In genomic region chr7:711967-712600, GRCh38 we compare ENCODE assay signal across 8 cellular contexts. TPM values are rescaled to one million over a fixed set of nuclear protein-coding genes. Genes with fewer than 3 reads are reported as not detected.
DNase-seq lines count a peak whose midpoint lies in the region; ATAC-seq, FAIRE-seq and TF ChIP-seq lines count a peak whose summit lies in the region.

No MANE protein-coding gene starts in this region.

- peaks cover 18 to 19% of the 10 kb centered on the region in 2 donors for H3K27me3 Mint-ChIP-seq in natural killer cell (ENCODE audit: low read depth in 2 of 2)
- H3K27me3 Mint-ChIP-seq in natural killer cell treated with Interleukin-12 subunit alpha and Interleukin-12 subunit beta and Interleukin-15 and Interleukin-18, amount 100 ng/mL, for 72 hours = peaks cover 9 to 17% of the 10 kb centered on the region in 2 donors
- H3K27me3 Mint-ChIP-seq in mesothelial cell of epicardium (ENCODE audit: low read depth) = no peaks in the 10 kb centered on the region
- H3K27me3 Mint-ChIP-seq in activated T-helper 1 cell treated with anti-CD3 and anti-CD28 coated beads, Interleukin-12 subunit alpha, Interleukin-12 subunit beta, Interleukin-2, Interleukin-4 antibody, amounts not matched to agents 30 ng/mL and 10 ng/mL and 1 ng/mL, durations not matched to agents 14 hours and 24 hours and 36 hours (ENCODE audit: insufficient read depth) = peaks cover 4% of the 10 kb centered on the region

- H3K9me3 Mint-ChIP-seq in natural killer cell = no peaks in the 10 kb centered on the region
- no peaks in the 10 kb centered on the region for H3K9me3 Mint-ChIP-seq in natural killer cell treated with Interleukin-12 subunit alpha and Interleukin-12 subunit beta and Interleukin-15 and Interleukin-18, amount 100 ng/mL, for 72 hours
- H3K9me3 Mint-ChIP-seq in mesothelial cell of epicardium = no peaks in the 10 kb centered on the region
- H3K9me3 Mint-ChIP-seq in activated T-helper 1 cell treated with anti-CD3 and anti-CD28 coated beads, Interleukin-12 subunit alpha, Interleukin-12 subunit beta, Interleukin-2, Interleukin-4 antibody, amounts not matched to agents 30 ng/mL and 10 ng/mL and 1 ng/mL, durations not matched to agents 14 hours and 24 hours and 36 hours = no peaks in the 10 kb centered on the region

- WGBS in urinary bladder = 2% methylated on average over 80 of the region's 80 CpGs

- H3K4me1 Mint-ChIP-seq in natural killer cell (peaks cover 0 to 5% of the 10 kb centered on the region in 2 donors), mesothelial cell of epicardium (peaks cover 17% of the 10 kb centered on the region)
- H3K4me1 Mint-ChIP-seq in natural killer cell treated with Interleukin-12 subunit alpha and Interleukin-12 subunit beta and Interleukin-15 and Interleukin-18, amount 100 ng/mL, for 72 hours (ENCODE audit: low read depth in 2 of 2) = peaks cover 7 to 11% of the 10 kb centered on the region in 2 donors
- H3K4me1 Mint-ChIP-seq in activated T-helper 1 cell treated with anti-CD3 and anti-CD28 coated beads, Interleukin-12 subunit alpha, Interleukin-12 subunit beta, Interleukin-2, Interleukin-4 antibody, amounts not matched to agents 30 ng/mL and 10 ng/mL and 1 ng/mL, durations not matched to agents 14 hours and 24 hours and 36 hours (ENCODE audit: low read depth) = peaks cover 8% of the 10 kb centered on the region

- H3K36me3 ChIP-seq in colonic mucosa (no peaks in the 10 kb centered on the region), urinary bladder (ENCODE audit: insufficient read depth) (no peaks in the 10 kb centered on the region)

- H3K27ac Mint-ChIP-seq in natural killer cell = no peak overlapping the region
- no peak overlapping the region for H3K27ac Mint-ChIP-seq in natural killer cell treated with Interleukin-12 subunit alpha and Interleukin-12 subunit beta and Interleukin-15 and Interleukin-18, amount 100 ng/mL, for 72 hours
- H3K27ac Mint-ChIP-seq in mesothelial cell of epicardium = no peak overlapping the region
- no peak overlapping the region for H3K27ac Mint-ChIP-seq in activated T-helper 1 cell treated with anti-CD3 and anti-CD28 coated beads, Interleukin-12 subunit alpha, Interleukin-12 subunit beta, Interleukin-2, Interleukin-4 antibody, amounts not matched to agents 30 ng/mL and 10 ng/mL and 1 ng/mL, durations not matched to agents 14 hours and 24 hours and 36 hours

- peak overlapping the region in 1 of 2 donors; percentile 24 for H3K9ac ChIP-seq in colonic mucosa (ENCODE audit: low read depth in 2 of 2, low read length in 2 of 2)

- TF ChIP-seq CTCF in natural killer cell (IDR thresholded peaks at IDR 0.05) (no peak), colonic mucosa (IDR thresholded peaks at IDR 0.05) (no peak), mesothelial cell of epicardium (IDR thresholded peaks at IDR 0.05; ENCODE audit: unreplicated experiment) (no peak)

- H3K4me1 ChIP-seq in colonic mucosa = peaks cover 1% of the 10 kb centered on the region
- no peaks in the 10 kb centered on the region for H3K4me1 ChIP-seq in urinary bladder (ENCODE audit: insufficient read depth)

- no peak overlapping the region for H3K27ac ChIP-seq in colonic mucosa
- H3K27ac ChIP-seq in urinary bladder (ENCODE audit: low read depth) = no peak overlapping the region

- intact Hi-C loops in natural killer cell (cut with micrococcal nuclease) = no loop called here
- intact Hi-C loops in colonic mucosa (cut with DNase I) = no loop called here
- intact Hi-C loops in activated T-helper 1 cell treated with anti-CD3 and anti-CD28 coated beads, Interleukin-12 subunit alpha, Interleukin-12 subunit beta, Interleukin-2, Interleukin-4 antibody, amounts not matched to agents 30 ng/mL and 10 ng/mL and 1 ng/mL, durations not matched to agents 14 hours and 24 hours and 36 hours (cut with micrococcal nuclease) = no loop called here

- H3K4me3 Mint-ChIP-seq in natural killer cell (peak overlapping the region; percentile 28), mesothelial cell of epicardium (peak overlapping the region; percentile 68)
- no peak overlapping the region for H3K4me3 Mint-ChIP-seq in natural killer cell treated with Interleukin-12 subunit alpha and Interleukin-12 subunit beta and Interleukin-15 and Interleukin-18, amount 100 ng/mL, for 72 hours
- H3K4me3 Mint-ChIP-seq in activated T-helper 1 cell treated with anti-CD3 and anti-CD28 coated beads, Interleukin-12 subunit alpha, Interleukin-12 subunit beta, Interleukin-2, Interleukin-4 antibody, amounts not matched to agents 30 ng/mL and 10 ng/mL and 1 ng/mL, durations not matched to agents 14 hours and 24 hours and 36 hours = no peak overlapping the region

- H3K36me3 Mint-ChIP-seq in natural killer cell (no peaks in the 10 kb centered on the region), mesothelial cell of epicardium (peaks cover 17% of the 10 kb centered on the region)
- H3K36me3 Mint-ChIP-seq in natural killer cell treated with Interleukin-12 subunit alpha and Interleukin-12 subunit beta and Interleukin-15 and Interleukin-18, amount 100 ng/mL, for 72 hours = peaks cover 5% of the 10 kb centered on the region
- peaks cover 12% of the 10 kb centered on the region for H3K36me3 Mint-ChIP-seq in activated T-helper 1 cell treated with anti-CD3 and anti-CD28 coated beads, Interleukin-12 subunit alpha, Interleukin-12 subunit beta, Interleukin-2, Interleukin-4 antibody, amounts not matched to agents 30 ng/mL and 10 ng/mL and 1 ng/mL, durations not matched to agents 14 hours and 24 hours and 36 hours (ENCODE audit: low read depth)

- H3K9me3 ChIP-seq in colonic mucosa = no peaks in the 10 kb centered on the region

- no peaks in the 10 kb centered on the region for H3K27me3 ChIP-seq in colonic mucosa

- H3K4me3 ChIP-seq in colonic mucosa (peak overlapping the region; percentile 17), urinary bladder (ENCODE audit: low read depth, low read length) (peak overlapping the region; percentile 55)

- no peak for FAIRE-seq in HTR-8/SVneo (lab: Jason Lieb, UNC)

- peak in 2 of 3 donors; percentile 57 to 59 for ATAC-seq in natural killer cell
- no peak for ATAC-seq in natural killer cell treated with Interleukin-12 subunit alpha and Interleukin-12 subunit beta and Interleukin-15 and Interleukin-18, amount 100 ng/mL, for 72 hours
- no peak for ATAC-seq in HG03097 (IDR thresholded peaks at IDR 0.05; ENCODE audit: low FRiP score, unreplicated experiment)

- DNase-seq in natural killer cell (no peak), colonic mucosa (no peak), mesothelial cell of epicardium (ENCODE audit: low spot score in 2 of 2, unreplicated experiment in 2 of 2) (peak in 1 of 2 experiments; percentile 38), HTR-8/SVneo (ENCODE audit: insufficient read length, low spot score) (no peak)
- no peak for DNase-seq in natural killer cell treated with Interleukin-12 subunit alpha and Interleukin-12 subunit beta and Interleukin-15 and Interleukin-18, amount 100 ng/mL, for 72 hours (ENCODE audit: low spot score)
- no peak for DNase-seq in activated T-helper 1 cell treated with anti-CD3 and anti-CD28 coated beads, Interleukin-12 subunit alpha, Interleukin-12 subunit beta, Interleukin-2, Interleukin-4 antibody, amounts not matched to agents 30 ng/mL and 10 ng/mL and 1 ng/mL, durations not matched to agents 14 hours and 24 hours and 36 hours (ENCODE audit: low spot score)

RNA-seq across cellular contexts. Expression of gene DNAAF5, which starts 14.4 kb away (rescaled TPM):
- total RNA-seq in natural killer cell (10 to 100 TPM in 2 of 3 donors, 1 to 10 TPM in 1; 6.7 to 10.3 (median 10.3) TPM), colonic mucosa (10 to 100 TPM; 31.0 to 54.9 TPM), mesothelial cell of epicardium (33.9 to 39.0 TPM (median 36.9 TPM) in 3 replicates), urinary bladder (10.6 TPM)
- total RNA-seq in natural killer cell treated with Interleukin-12 subunit alpha and Interleukin-12 subunit beta and Interleukin-15 and Interleukin-18, amount 100 ng/mL, for 72 hours = 10 to 100 TPM; 19.5 to 53.4 TPM
- 20.9 TPM for polyA plus RNA-seq in urinary bladder
- 42.7 and 52.4 TPM in 2 replicates for total RNA-seq in activated T-helper 1 cell treated with anti-CD3 and anti-CD28 coated beads, Interleukin-12 subunit alpha, Interleukin-12 subunit beta, Interleukin-2, Interleukin-4 antibody, amounts not matched to agents 30 ng/mL and 10 ng/mL and 1 ng/mL, durations not matched to agents 14 hours and 24 hours and 36 hours

RNA-seq across cellular contexts. Expression of gene PRKAR1B, which starts 15.0 kb away (rescaled TPM):
- total RNA-seq in natural killer cell = 1 to 10 TPM; 2.4 to 3.8 (median 3.0) TPM
- 10 to 100 TPM in 1 of 2 donors, 1 to 10 TPM in 1; 9.8 to 31.9 TPM for total RNA-seq in natural killer cell treated with Interleukin-12 subunit alpha and Interleukin-12 subunit beta and Interleukin-15 and Interleukin-18, amount 100 ng/mL, for 72 hours
- total RNA-seq in colonic mucosa = 10 to 100 TPM; 19.2 to 32.8 TPM
- total RNA-seq in mesothelial cell of epicardium = 48.0 to 53.7 TPM (median 50.6 TPM) in 3 replicates
- 12.3 TPM for total RNA-seq in urinary bladder
- polyA plus RNA-seq in urinary bladder = 13.7 TPM
- 37.0 and 37.8 TPM in 2 replicates for total RNA-seq in activated T-helper 1 cell treated with anti-CD3 and anti-CD28 coated beads, Interleukin-12 subunit alpha, Interleukin-12 subunit beta, Interleukin-2, Interleukin-4 antibody, amounts not matched to agents 30 ng/mL and 10 ng/mL and 1 ng/mL, durations not matched to agents 14 hours and 24 hours and 36 hours

Comparison
In these comparisons a context has a peak if more than half of its experiments do, and no peak if none do; other contexts are left out.
1. ATAC-seq: peak in natural killer cell (2 of 3); none in natural killer cell treated with Interleukin-12 subunit alpha and Interleukin-12 subunit beta and Interleukin-15 and Interleukin-18, amount 100 ng/mL, for 72 hours (0 of 2) and HG03097 (single experiment).
2. H3K4me3 Mint-ChIP-seq: peak in natural killer cell (single experiment) and mesothelial cell of epicardium (single experiment); none in natural killer cell treated with Interleukin-12 subunit alpha and Interleukin-12 subunit beta and Interleukin-15 and Interleukin-18, amount 100 ng/mL, for 72 hours (single experiment) and activated T-helper 1 cell treated with anti-CD3 and anti-CD28 coated beads, Interleukin-12 subunit alpha, Interleukin-12 subunit beta, Interleukin-2, Interleukin-4 antibody, amounts not matched to agents 30 ng/mL and 10 ng/mL and 1 ng/mL, durations not matched to agents 14 hours and 24 hours and 36 hours (single experiment).